Comparison of ENCODE assay signal across 24 cellular contexts in the genomic region with DNA sequence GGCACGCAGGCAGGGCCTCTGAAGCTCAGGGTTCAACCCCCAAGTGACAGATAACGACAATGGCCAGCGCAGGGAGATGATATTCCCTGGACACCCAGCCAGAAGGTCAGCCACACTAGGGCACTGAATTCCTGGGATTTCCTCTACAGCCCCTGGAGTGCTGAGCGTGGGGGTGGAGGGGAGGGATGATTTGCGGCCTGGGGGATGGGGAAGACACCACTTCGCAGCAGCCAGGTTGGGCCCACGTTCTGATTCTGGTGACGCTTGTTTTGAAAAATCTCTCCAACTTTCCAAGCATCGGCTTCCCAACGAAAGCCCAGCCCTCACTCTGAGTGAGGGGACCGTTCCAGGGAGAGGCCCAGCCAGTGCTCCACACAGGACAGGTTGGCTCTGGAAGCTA. TPM values are rescaled to one million over a fixed set of nuclear protein-coding genes. Genes with fewer than 3 reads are reported as not detected.
DNase-seq lines count a peak whose midpoint lies in the region; TF ChIP-seq lines count a peak whose summit lies in the region.
"Had no signal": no experiment of that assay in that cellular context is flagged by ENCODE, and none has a peak within 500 bp of the region (broad histone marks: within the 10 kb centered on the region; RNA-seq: fewer than 3 reads in every experiment).

No MANE protein-coding gene starts in this region.

- H2BK120ac ChIP-seq in H9 (ENCODE audit: low read depth, low read length, poor library complexity, severe bottlenecking), result no peak overlapping the region

- H3K79me2 ChIP-seq in H9 (ENCODE audit: insufficient read depth, low read length), result peaks cover 42% of the 10 kb centered on the region; the same call in 1 of the 2 replicates

- H3K23me2 ChIP-seq in H9 (ENCODE audit: insufficient read length, low read depth, low read length, poor library complexity, severe bottlenecking), result peaks cover 9% of the 10 kb centered on the region

- H3K27me3 Mint-ChIP-seq in H9 (ENCODE audit: low read depth), result no peaks in the 10 kb centered on the region; the same call in 1 of the 2 replicates
- peaks cover 9% of the 10 kb centered on the region for H3K27me3 Mint-ChIP-seq in nephron progenitor cell (ENCODE audit: low read depth, poor library complexity)
- H3K27me3 Mint-ChIP-seq in activated CD4-positive, alpha-beta memory T cell treated with anti-CD3 and anti-CD28 coated beads for 36 hours, result peaks cover 21% of the 10 kb centered on the region

- H3K4me3 Mint-ChIP-seq in H9, result peak overlapping the region in 1 of 2 experiments; percentile 57; a peak in 2 of 5 replicates
- no peak overlapping the region for H3K4me3 Mint-ChIP-seq in nephron progenitor cell
- no peak overlapping the region for H3K4me3 Mint-ChIP-seq in activated CD4-positive, alpha-beta memory T cell treated with anti-CD3 and anti-CD28 coated beads for 36 hours

- H2AFZ ChIP-seq in H9 (ENCODE audit: low read length), result no peak overlapping the region

- intact Hi-C loops in activated CD4-positive, alpha-beta memory T cell treated with anti-CD3 and anti-CD28 coated beads for 36 hours (cut with micrococcal nuclease), result no loop called here

- no peak overlapping the region for H4K8ac ChIP-seq in H9 (replicated peaks; ENCODE audit: insufficient read length, low read depth, low read length)

- TF ChIP-seq CTCF in H9 (conservative IDR thresholded peaks at IDR 0.05) (no peak), nephron progenitor cell (IDR thresholded peaks at IDR 0.05) (no peak)

- peaks cover 3% of the 10 kb centered on the region for H4K20me1 ChIP-seq in H9 (ENCODE audit: control insufficient read depth, insufficient read depth, insufficient read length)

- no CpG with 5 or more reads among the region's 11 CpGs for WGBS in H9 (ENCODE audit: extremely low coverage, insufficient read length, low lambda C conversion rate)

- no peak overlapping the region for H3K27ac ChIP-seq in H9 (ENCODE audit: insufficient read length, low read depth, low read length)
- peak overlapping the region; percentile 6 for H3K27ac ChIP-seq in iPS-20b (ENCODE audit: low read length)
- H3K27ac ChIP-seq: BLaER1, HL-60, RWPE1, SK-N-MC had no signal

- no peak overlapping the region for H3T11ph ChIP-seq in H9 (ENCODE audit: low read length)

- H3K4me3 ChIP-seq in iPS-20b (ENCODE audit: low read length), result no peak overlapping the region
- H3K4me3 ChIP-seq: BLaER1, K562, SK-N-MC had no signal

- no peak overlapping the region for H3K23ac ChIP-seq in H9 (ENCODE audit: insufficient read length, low read depth, low read length)

- H4K91ac ChIP-seq in H9 (ENCODE audit: insufficient read length, low read depth, low read length), result no peak overlapping the region

- H2AK5ac ChIP-seq in H9 (ENCODE audit: insufficient read length, low read length), result no peak overlapping the region

- H3K18ac ChIP-seq in H9 (ENCODE audit: insufficient read length, low read depth, low read length), result no peak overlapping the region

- peaks cover 18% of the 10 kb centered on the region for H3K79me1 ChIP-seq in H9 (ENCODE audit: insufficient read depth, low read depth, low read length, poor library complexity, severe bottlenecking)

- H3K4me1 Mint-ChIP-seq in H9, result peaks cover 83 to 86% of the 10 kb centered on the region in 2 experiments
- peaks cover 82% of the 10 kb centered on the region for H3K4me1 Mint-ChIP-seq in nephron progenitor cell
- peaks cover 1% of the 10 kb centered on the region for H3K4me1 Mint-ChIP-seq in activated CD4-positive, alpha-beta memory T cell treated with anti-CD3 and anti-CD28 coated beads for 36 hours (ENCODE audit: low read depth)

- no peaks in the 10 kb centered on the region; a peak in 1 of 5 replicates for H3K9me3 Mint-ChIP-seq in H9
- H3K9me3 Mint-ChIP-seq in nephron progenitor cell, result no peaks in the 10 kb centered on the region
- no peaks in the 10 kb centered on the region for H3K9me3 Mint-ChIP-seq in activated CD4-positive, alpha-beta memory T cell treated with anti-CD3 and anti-CD28 coated beads for 36 hours

- no peak overlapping the region for H4K5ac ChIP-seq in H9 (ENCODE audit: insufficient read length, low read depth, low read length)

- no peak overlapping the region for H2BK5ac ChIP-seq in H9 (ENCODE audit: insufficient read length, low read length)

- H3K27ac Mint-ChIP-seq in H9 (peak overlapping the region; percentile 75 to 89 (median 84); a peak in 6 of 7 replicates), nephron progenitor cell (peak overlapping the region; percentile 93)
- H3K27ac Mint-ChIP-seq in activated CD4-positive, alpha-beta memory T cell treated with anti-CD3 and anti-CD28 coated beads for 36 hours, result no peak overlapping the region
- H3K27ac Mint-ChIP-seq: CD4-positive, CD25-positive, alpha-beta regulatory T cell had no signal

- H3K4me1 ChIP-seq in H9 (ENCODE audit: insufficient read depth, low read length) (peaks cover 37% of the 10 kb centered on the region; the same call in 1 of the 2 replicates), iPS-20b (ENCODE audit: insufficient read depth, low read length) (peaks cover 66% of the 10 kb centered on the region)

- H3K56ac ChIP-seq in H9 (ENCODE audit: insufficient read length, low read depth, low read length), result no peak overlapping the region

- H3K36me3 Mint-ChIP-seq in H9 (ENCODE audit: insufficient read depth in 1 of 3, low read depth in 3 of 3) (peaks cover 24 to 34% (median 26%) of the 10 kb centered on the region in 3 experiments; a peak in 6 of 7 replicates), nephron progenitor cell (ENCODE audit: low read depth) (no peaks in the 10 kb centered on the region)
- no peaks in the 10 kb centered on the region for H3K36me3 Mint-ChIP-seq in activated CD4-positive, alpha-beta memory T cell treated with anti-CD3 and anti-CD28 coated beads for 36 hours
- H3K36me3 Mint-ChIP-seq: CD4-positive, CD25-positive, alpha-beta regulatory T cell had no signal

- CTCF ChIA-PET in activated CD4-positive, alpha-beta memory T cell treated with anti-CD3 and anti-CD28 coated beads for 36 hours (lab: Charles Lee), result no interaction called here

- POLR2A ChIA-PET in activated CD4-positive, alpha-beta memory T cell treated with anti-CD3 and anti-CD28 coated beads for 36 hours (lab: Charles Lee), result no interaction called here

- H3K4ac ChIP-seq in H9 (ENCODE audit: low read depth, low read length), result no peak overlapping the region

- H3K14ac ChIP-seq in H9 (ENCODE audit: insufficient read depth, low read length), result no peak overlapping the region

- peaks cover 9% of the 10 kb centered on the region; the same call in 1 of the 2 replicates for H3K36me3 ChIP-seq in iPS-20b (ENCODE audit: insufficient read depth, low read depth, low read length)
- H3K36me3 ChIP-seq: BLaER1 had no signal

- H3K27me3 ChIP-seq in H9 (ENCODE audit: insufficient read depth, low read length) (no peaks in the 10 kb centered on the region), iPS-20b (ENCODE audit: insufficient read depth, low read length) (peaks cover 6% of the 10 kb centered on the region)

- no peaks in the 10 kb centered on the region for H3K9me3 ChIP-seq in H9 (ENCODE audit: control insufficient read depth, low read depth, low read length)
- H3K9me3 ChIP-seq in iPS-20b (ENCODE audit: insufficient read depth, low read depth, low read length), result no peaks in the 10 kb centered on the region
- H3K9me3 ChIP-seq: BLaER1 had no signal

- no peak overlapping the region for H2BK12ac ChIP-seq in H9 (ENCODE audit: insufficient read length, low read depth, low read length)

- H3K4me2 ChIP-seq in H9 (ENCODE audit: insufficient read depth, insufficient read length, low read length), result no peak overlapping the region
- H3K4me2 ChIP-seq: BLaER1 had no signal

- H3K9ac ChIP-seq in H9 (ENCODE audit: extremely low read depth, insufficient read length, low read length), result no peak overlapping the region
- peak overlapping the region; percentile 23; the same call in 1 of the 2 replicates for H3K9ac ChIP-seq in iPS-20b (ENCODE audit: low read depth, low read length)
- H3K9ac ChIP-seq: BLaER1 had no signal

- no peak overlapping the region for H2BK20ac ChIP-seq in H9 (ENCODE audit: low read depth, low read length, poor library complexity, severe bottlenecking)

- H2BK15ac ChIP-seq in H9 (ENCODE audit: low read depth, low read length), result no peak overlapping the region

- DNase-seq in ELF-1 (ENCODE audit: low read depth, low spot score), result peak; percentile 29
- no peak for DNase-seq in H9
- peak; percentile 59 for DNase-seq in nephron progenitor cell
- DNase-seq in NCI-H82 (lab: John Stamatoyannopoulos, UW), result no peak
- DNase-seq in NCI-H526 treated with DMSO at 0.1 percent for 48 hours (lab: John Stamatoyannopoulos, UW), result no peak
- DNase-seq in NCI-H146 (lab: John Stamatoyannopoulos, UW), result no peak
- no peak for DNase-seq in activated CD4-positive, alpha-beta memory T cell treated with anti-CD3 and anti-CD28 coated beads for 36 hours
- DNase-seq: CD4-positive, CD25-positive, alpha-beta regulatory T cell; DMS153; Kasumi-1; MV-4-11; NCI-H1105; NCI-H1436 treated with DMSO at 0.1 percent for 48 hours; NCI-H1930; NCI-H446; NCI-H526; SIG-M5 had no signal

RNA-seq across cellular contexts. Expression of gene GFPT2, which starts 5.5 kb away (rescaled TPM):
- 85.0 and 89.8 TPM in 2 replicates for total RNA-seq in H9 (2021)
- under 1 TPM; 0.12 to 0.15 TPM for total RNA-seq in activated CD4-positive, alpha-beta memory T cell treated with anti-CD3 and anti-CD28 coated beads for 36 hours
- total RNA-seq: CD4-positive, CD25-positive, alpha-beta regulatory T cell; OCI-LY7 had no signal

RNA-seq across cellular contexts. Expression of gene MAPK9, which starts 55.8 kb away (rescaled TPM):
- 38.6 and 39.7 TPM in 2 replicates for total RNA-seq in H9 (2021)
- 10 to 100 TPM; 41.7 to 43.2 TPM for total RNA-seq in activated CD4-positive, alpha-beta memory T cell treated with anti-CD3 and anti-CD28 coated beads for 36 hours

Comparison
In these comparisons a context has a peak if more than half of its experiments do, and no peak if none do; other contexts are left out.
1. DNase-seq: peak in ELF-1 (single experiment) and nephron progenitor cell (single experiment); none in H9 (single experiment), NCI-H82 (single experiment), NCI-H526 treated with DMSO at 0.1 percent for 48 hours (single experiment), NCI-H146 (single experiment) and activated CD4-positive, alpha-beta memory T cell treated with anti-CD3 and anti-CD28 coated beads for 36 hours (single experiment).
2. RNA of gene GFPT2, which starts 5.5 kb away (total RNA-seq): 85.0 to 89.8 TPM in H9; 0.12 to 0.15 TPM in activated CD4-positive, alpha-beta memory T cell treated with anti-CD3 and anti-CD28 coated beads for 36 hours; every median in the first group is over 10 times any median in the second.